ENCODE assay signal across 8 cellular contexts in genomic region chr21:17612023-17612564, GRCh38. TPM values are rescaled to one million over a fixed set of nuclear protein-coding genes. Genes with fewer than 3 reads are reported as not detected.
DNase-seq lines count a peak whose midpoint lies in the region; ATAC-seq lines count a peak whose summit lies in the region.

No MANE protein-coding gene starts in this region.

- H3K27me3 Mint-ChIP-seq in CD4-positive, CD25-positive, alpha-beta regulatory T cell: no peaks in the 10 kb centered on the region
- no peaks in the 10 kb centered on the region for H3K27me3 Mint-ChIP-seq in activated CD4-positive, alpha-beta memory T cell treated with anti-CD3 and anti-CD28 coated beads, Interleukin-2, amount 10 ng/mL, durations not matched to agents 7 days and 5 days

- peak overlapping the region; percentile 86 to 95 (median 93) for H3K4me3 Mint-ChIP-seq in CD4-positive, CD25-positive, alpha-beta regulatory T cell
- peak overlapping the region; percentile 98 for H3K4me3 Mint-ChIP-seq in activated CD4-positive, alpha-beta memory T cell treated with anti-CD3 and anti-CD28 coated beads, Interleukin-2, amount 10 ng/mL, durations not matched to agents 7 days and 5 days

- H3K36me3 Mint-ChIP-seq in CD4-positive, CD25-positive, alpha-beta regulatory T cell: peaks cover 17% of the 10 kb centered on the region
- H3K36me3 Mint-ChIP-seq in activated CD4-positive, alpha-beta memory T cell treated with anti-CD3 and anti-CD28 coated beads, Interleukin-2, amount 10 ng/mL, durations not matched to agents 7 days and 5 days (ENCODE audit: low read depth): peaks cover 47% of the 10 kb centered on the region

- H3K9me3 ChIP-seq in CD4-positive, CD25-positive, alpha-beta regulatory T cell (ENCODE audit: control insufficient read depth in 2 of 2, low read length in 2 of 2): no peaks in the 10 kb centered on the region
- no peaks in the 10 kb centered on the region for H3K9me3 ChIP-seq in esophagus (ENCODE audit: control insufficient read depth in 2 of 2, insufficient read depth in 1 of 2, low read depth in 1 of 2, low read length in 1 of 2)
- no peaks in the 10 kb centered on the region for H3K9me3 ChIP-seq in muscle layer of colon (ENCODE audit: low read length)
- H3K9me3 ChIP-seq in stomach smooth muscle (ENCODE audit: control insufficient read depth in 2 of 2, low read length in 2 of 2): no peaks in the 10 kb centered on the region

- H3K9me3 Mint-ChIP-seq in CD4-positive, CD25-positive, alpha-beta regulatory T cell: no peaks in the 10 kb centered on the region
- H3K9me3 Mint-ChIP-seq in activated CD4-positive, alpha-beta memory T cell treated with anti-CD3 and anti-CD28 coated beads, Interleukin-2, amount 10 ng/mL, durations not matched to agents 7 days and 5 days: no peaks in the 10 kb centered on the region

- peak overlapping the region; percentile 88 for H3K4me3 ChIP-seq in CD4-positive, CD25-positive, alpha-beta regulatory T cell (ENCODE audit: low read depth, low read length)
- peak overlapping the region; percentile 76 to 84 for H3K4me3 ChIP-seq in esophagus (ENCODE audit: low read depth in 1 of 2, low read length in 2 of 2)
- H3K4me3 ChIP-seq in muscle layer of colon (ENCODE audit: low read depth in 1 of 2, low read length in 2 of 2): peak overlapping the region; percentile 59 to 70
- H3K4me3 ChIP-seq in stomach smooth muscle (ENCODE audit: low read length in 2 of 2): peak overlapping the region; percentile 93 to 98

- WGBS in esophagus, 2 donors: 0% methylated on average over 48 to 50 of the region's 50 CpGs

- H3K36me3 ChIP-seq in CD4-positive, CD25-positive, alpha-beta regulatory T cell (ENCODE audit: control insufficient read depth, insufficient read depth, low read length): peaks cover 4% of the 10 kb centered on the region
- H3K36me3 ChIP-seq in esophagus (ENCODE audit: control insufficient read depth in 2 of 2, insufficient read depth in 2 of 2, low read length in 1 of 2): peaks cover 0 to 3% of the 10 kb centered on the region in 2 donors
- peaks cover 4% of the 10 kb centered on the region for H3K36me3 ChIP-seq in muscle layer of colon (ENCODE audit: insufficient read depth, low read length)
- H3K36me3 ChIP-seq in stomach smooth muscle (ENCODE audit: control insufficient read depth in 2 of 2, insufficient read depth in 2 of 2, low read length in 2 of 2): no peaks in the 10 kb centered on the region

- peak overlapping the region; percentile 89 to 98 (median 96) for H3K27ac Mint-ChIP-seq in CD4-positive, CD25-positive, alpha-beta regulatory T cell
- H3K27ac Mint-ChIP-seq in activated CD4-positive, alpha-beta memory T cell treated with anti-CD3 and anti-CD28 coated beads, Interleukin-2, amount 10 ng/mL, durations not matched to agents 7 days and 5 days: peak overlapping the region; percentile 98

- peaks cover 20 to 59% (median 38%) of the 10 kb centered on the region in 4 donors for H3K4me1 Mint-ChIP-seq in CD4-positive, CD25-positive, alpha-beta regulatory T cell
- H3K4me1 Mint-ChIP-seq in activated CD4-positive, alpha-beta memory T cell treated with anti-CD3 and anti-CD28 coated beads, Interleukin-2, amount 10 ng/mL, durations not matched to agents 7 days and 5 days: peaks cover 66% of the 10 kb centered on the region

- POLR2A ChIA-PET in activated CD4-positive, alpha-beta memory T cell treated with anti-CD3 and anti-CD28 coated beads, Interleukin-2, amount 10 ng/mL, durations not matched to agents 7 days and 5 days (lab: Charles Lee): interaction anchor here (0.9 to 4.1 kb wide), 11 partner anchors 8 to 206 kb away, joined by 4 to 34 read pairs (median 8); partner anchors contain the start of gene C21orf91

- H3K9ac ChIP-seq in muscle layer of colon (ENCODE audit: low read length) (peak overlapping the region; percentile 96), stomach smooth muscle (ENCODE audit: low read length in 2 of 2) (peak overlapping the region; percentile 95 to 97)

- DNase-seq in CD4-positive, CD25-positive, alpha-beta regulatory T cell: peak in 2 of 3 donors; percentile 4 to 40
- DNase-seq in HuH-7.5 (ENCODE audit: low spot score): peak; percentile 4
- DNase-seq in activated CD4-positive, alpha-beta memory T cell treated with anti-CD3 and anti-CD28 coated beads, Interleukin-2, amount 10 ng/mL, durations not matched to agents 7 days and 5 days: no peak

- CTCF ChIA-PET in activated CD4-positive, alpha-beta memory T cell treated with anti-CD3 and anti-CD28 coated beads, Interleukin-2, amount 10 ng/mL, durations not matched to agents 7 days and 5 days (lab: Charles Lee): interaction anchor here (1.3 to 2.1 kb wide), 4 partner anchors 9 to 226 kb away, joined by 3 to 7 read pairs (median 6); no protein-coding TSS in a partner anchor

- H3K27ac ChIP-seq in CD4-positive, CD25-positive, alpha-beta regulatory T cell (ENCODE audit: insufficient read depth, low read length, poor library complexity, severe bottlenecking): peak overlapping the region; percentile 89
- peak overlapping the region; percentile 75 to 96 for H3K27ac ChIP-seq in esophagus (ENCODE audit: low read depth in 2 of 2, low read length in 1 of 2)
- peak overlapping the region; percentile 98 for H3K27ac ChIP-seq in muscle layer of colon (ENCODE audit: low read depth, low read length)
- peak overlapping the region; percentile 92 for H3K27ac ChIP-seq in stomach smooth muscle (ENCODE audit: low read length)

- H3K27me3 ChIP-seq in CD4-positive, CD25-positive, alpha-beta regulatory T cell (ENCODE audit: control insufficient read depth, insufficient read depth, low read length): no peaks in the 10 kb centered on the region
- no peaks in the 10 kb centered on the region for H3K27me3 ChIP-seq in esophagus (ENCODE audit: control insufficient read depth in 1 of 2, insufficient read depth in 2 of 2, low read length in 2 of 2)
- H3K27me3 ChIP-seq in muscle layer of colon (ENCODE audit: control insufficient read depth in 1 of 2, insufficient read depth in 2 of 2, low read length in 2 of 2): no peaks in the 10 kb centered on the region
- no peaks in the 10 kb centered on the region for H3K27me3 ChIP-seq in stomach smooth muscle (ENCODE audit: control insufficient read depth in 1 of 2, insufficient read depth in 2 of 2, low read length in 2 of 2)

- peaks cover 31% of the 10 kb centered on the region for H3K4me1 ChIP-seq in CD4-positive, CD25-positive, alpha-beta regulatory T cell (ENCODE audit: control insufficient read depth, insufficient read depth, low read length, poor library complexity, severe bottlenecking)
- H3K4me1 ChIP-seq in esophagus (ENCODE audit: control insufficient read depth in 2 of 2, insufficient read depth in 2 of 2, low read length in 1 of 2) (peaks cover 0 to 13% of the 10 kb centered on the region in 2 donors), muscle layer of colon (ENCODE audit: insufficient read depth, low read length) (peaks cover 31% of the 10 kb centered on the region), stomach smooth muscle (ENCODE audit: control insufficient read depth, insufficient read depth, low read length) (peaks cover 6% of the 10 kb centered on the region)

- ATAC-seq in CD4-positive, CD25-positive, alpha-beta regulatory T cell (ENCODE audit: low read depth in 2 of 2): no peak
- ATAC-seq in GM21381 (IDR thresholded peaks at IDR 0.05; ENCODE audit: unreplicated experiment) (peak; percentile 1), GM18861 (IDR thresholded peaks at IDR 0.05; ENCODE audit: unreplicated experiment) (no peak)

RNA-seq across cellular contexts. Expression of gene BTG3, which starts 0.6 kb away (rescaled TPM):
- 137 TPM for total RNA-seq in CD4-positive, CD25-positive, alpha-beta regulatory T cell
- 10 to 100 TPM; 17.3 to 28.1 (median 18.9) TPM for polyA plus RNA-seq in CD4-positive, CD25-positive, alpha-beta regulatory T cell
- 10 to 100 TPM; 57.3 to 59.7 TPM for total RNA-seq in activated CD4-positive, alpha-beta memory T cell treated with anti-CD3 and anti-CD28 coated beads, Interleukin-2, amount 10 ng/mL, durations not matched to agents 7 days and 5 days
- 10 to 100 TPM; 26.4 to 35.4 TPM for polyA plus RNA-seq in esophagus
